15 cellular contexts compared by ENCODE assay signal in genomic region chr9:2261421-2262103, GRCh38.
"Had no signal": no experiment of that assay in that cellular context is flagged by ENCODE, and none has a peak within 500 bp of the region (broad histone marks: within the 10 kb centered on the region; RNA-seq: fewer than 3 reads in every experiment).

No MANE protein-coding gene starts in this region.

- H3K27me3 ChIP-seq: brain microvascular endothelial cell, esophagus squamous epithelium, left lung, right lobe of liver, transverse colon had no signal

- H3K4me3 ChIP-seq: esophagus squamous epithelium, left lung, psoas muscle, right lobe of liver, transverse colon had no signal

- H3K36me3 ChIP-seq: brain microvascular endothelial cell, esophagus squamous epithelium, left lung, right lobe of liver, transverse colon had no signal

- DNase-seq: activated CD4-positive, alpha-beta memory T cell treated with anti-CD3 and anti-CD28 coated beads, Interleukin-2, amount 10 ng/mL, durations not matched to agents 7 days and 5 days; activated CD4-positive, alpha-beta T cell treated with anti-CD3 and anti-CD28 coated beads for 36 hours; activated T-cell treated with anti-CD3 and anti-CD28 coated beads, Interleukin-2, amount 50 U/mL, for 24 hours; brain microvascular endothelial cell; cortex of kidney; effector CD4-positive, alpha-beta T cell; esophagus squamous epithelium; hippocampal formation; left lung; natural killer cell; psoas muscle; right lobe of liver; stimulated activated naive CD8-positive, alpha-beta T cell treated with anti-CD3 and anti-CD28 coated beads, Interleukin-15, Interleukin-2, amounts not matched to agents 100 U/mL and 50 U/mL, for 24 hours; T-helper 17 cell; transverse colon had no signal

- H3K4me1 ChIP-seq: right lobe of liver, transverse colon had no signal

- ATAC-seq: natural killer cell, right lobe of liver, T-helper 17 cell had no signal

- H3K27ac ChIP-seq: brain microvascular endothelial cell, esophagus squamous epithelium, left lung, psoas muscle, right lobe of liver, transverse colon had no signal

- H3K9me3 ChIP-seq: esophagus squamous epithelium, left lung, psoas muscle, right lobe of liver, transverse colon had no signal
